In the genomic region with DNA sequence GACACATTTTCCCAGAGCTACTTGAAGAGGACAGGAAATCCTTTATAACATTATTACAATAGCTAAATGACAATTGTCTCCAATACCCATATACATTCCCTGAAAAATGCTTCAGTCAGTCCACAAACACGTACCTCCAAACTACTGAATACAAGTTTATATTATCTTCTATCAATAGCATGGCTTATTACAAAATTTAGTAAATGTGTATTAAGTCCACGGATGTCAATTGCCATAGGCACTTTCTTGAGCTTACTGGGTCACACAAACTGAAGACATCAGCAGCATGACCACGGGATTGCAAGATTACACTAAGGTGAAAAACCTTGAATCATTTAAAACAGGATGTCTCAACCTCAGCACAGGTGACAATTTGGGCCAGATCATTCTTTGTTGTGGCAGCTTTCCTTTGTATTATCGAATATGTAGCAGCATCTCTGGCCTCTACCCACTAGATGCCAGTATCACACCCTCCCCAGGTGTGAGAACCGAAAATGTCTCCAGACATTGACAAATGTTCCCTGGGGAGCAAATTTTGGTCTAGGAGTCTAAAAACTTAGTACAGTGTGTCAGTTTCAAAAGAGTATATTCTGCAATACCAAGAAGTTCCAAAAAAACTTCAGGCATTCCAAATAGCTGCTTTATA, we compare ENCODE assay signal across 1 cellular context.
A peak's percentile ranks its signal among the peaks of the same experiment; 100 is the strongest.
TF ChIP-seq lines count a peak whose summit lies in the region.

No MANE protein-coding gene starts in this region.

TF ChIP-seq in HepG2, 621 proteins besides CTCF, POLR2A, EP300 and RAD21:
- no peak for TF ChIP-seq ZNF350 (CRISPR knock-in tag; IDR thresholded peaks at IDR 0.05; ENCODE audit: borderline replicate concordance, low read depth)
- TF ChIP-seq, protein P1, sequence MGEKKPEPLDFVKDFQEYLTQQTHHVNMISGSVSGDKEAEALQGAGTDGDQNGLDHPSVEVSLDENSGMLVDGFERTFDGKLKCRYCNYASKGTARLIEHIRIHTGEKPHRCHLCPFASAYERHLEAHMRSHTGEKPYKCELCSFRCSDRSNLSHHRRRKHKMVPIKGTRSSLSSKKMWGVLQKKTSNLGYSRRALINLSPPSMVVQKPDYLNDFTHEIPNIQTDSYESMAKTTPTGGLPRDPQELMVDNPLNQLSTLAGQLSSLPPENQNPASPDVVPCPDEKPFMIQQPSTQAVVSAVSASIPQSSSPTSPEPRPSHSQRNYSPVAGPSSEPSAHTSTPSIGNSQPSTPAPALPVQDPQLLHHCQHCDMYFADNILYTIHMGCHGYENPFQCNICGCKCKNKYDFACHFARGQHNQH (CRISPR knock-in tag; IDR thresholded peaks at IDR 0.05): no peak
- no peak for TF ChIP-seq ZNF101 (CRISPR knock-in tag; IDR thresholded peaks at IDR 0.05; ENCODE audit: borderline replicate concordance, low read depth)
- no peak for TF ChIP-seq RARA (CRISPR knock-in tag; IDR thresholded peaks at IDR 0.05)
- TF ChIP-seq STAG1 (CRISPR knock-in tag; IDR thresholded peaks at IDR 0.05): peak; percentile 55
